ENCODE assay signal across 25 cellular contexts in the genomic region with DNA sequence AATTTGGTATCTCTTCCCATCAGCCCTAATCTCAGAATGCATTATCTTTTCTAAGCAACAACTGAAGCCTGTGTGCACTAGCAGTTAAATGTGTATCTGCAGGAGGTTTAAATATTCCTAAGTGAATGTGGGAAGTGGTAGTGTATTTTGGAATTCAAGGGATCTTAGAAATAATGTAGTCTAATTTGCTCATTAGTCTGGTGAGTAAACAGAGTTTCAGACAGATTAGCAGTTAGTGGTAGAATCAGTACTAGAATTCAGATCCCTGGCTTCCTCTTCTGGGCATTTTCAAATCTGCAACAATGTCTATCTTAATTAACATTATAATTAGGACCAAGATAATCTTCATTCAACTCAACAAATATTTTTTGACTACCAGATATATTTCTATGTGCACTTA. TPM values are rescaled to one million over a fixed set of nuclear protein-coding genes. Genes with fewer than 3 reads are reported as not detected.
A peak's percentile ranks its signal among the peaks of the same experiment; 100 is the strongest.
DNase-seq lines count a peak whose midpoint lies in the region; ATAC-seq and TF ChIP-seq lines count a peak whose summit lies in the region.
"Had no signal": no experiment of that assay in that cellular context is flagged by ENCODE, and none has a peak within 500 bp of the region (broad histone marks: within the 10 kb centered on the region; RNA-seq: fewer than 3 reads in every experiment).

No MANE protein-coding gene starts in this region.

- no peak for ATAC-seq in SK-N-SH treated with all-trans-retinoic acid at 6 μM for 48 hours
- ATAC-seq in body of pancreas, result no peak
- no peak for ATAC-seq in HG03439 (IDR thresholded peaks at IDR 0.05; ENCODE audit: unreplicated experiment)
- ATAC-seq: effector memory CD8-positive, alpha-beta T cell; stimulated activated naive CD8-positive, alpha-beta T cell treated with anti-CD3 and anti-CD28 coated beads, Interleukin-15, Interleukin-2, amounts not matched to agents 100 U/mL and 50 U/mL, for 24 hours; WTC11 had no signal

- H3K9me3 ChIP-seq in SK-N-SH (no peaks in the 10 kb centered on the region), body of pancreas (no peaks in the 10 kb centered on the region), smooth muscle cell (replicated peaks; ENCODE audit: low read depth) (no peaks in the 10 kb centered on the region)
- H3K9me3 ChIP-seq: prostate gland, transverse colon had no signal

- no peaks in the 10 kb centered on the region for H4K20me1 ChIP-seq in SK-N-SH (ENCODE audit: insufficient read depth)
- no peaks in the 10 kb centered on the region for H4K20me1 ChIP-seq in smooth muscle cell (ENCODE audit: low read depth)

- TF ChIP-seq CTCF in SK-N-SH (IDR thresholded peaks at IDR 0.05) (no peak), body of pancreas (IDR thresholded peaks at IDR 0.05) (no peak), smooth muscle cell (IDR thresholded peaks at IDR 0.05; ENCODE audit: borderline replicate concordance, insufficient read depth, poor library complexity, severe bottlenecking) (no peak)

- TF ChIP-seq POLR2A in body of pancreas (IDR thresholded peaks at IDR 0.05), result no peak

- H3K27ac ChIP-seq in SK-N-SH (ENCODE audit: low read depth in 2 of 2, low read length in 1 of 2), result peak overlapping the region; percentile 80 to 99; a peak in 3 of 4 replicates
- peak overlapping the region in 3 of 4 donors; percentile 64 to 86 (median 78) for H3K27ac ChIP-seq in body of pancreas
- peak overlapping the region; percentile 98 for H3K27ac ChIP-seq in smooth muscle cell (ENCODE audit: low read depth)
- H3K27ac ChIP-seq: KMS-11, prostate gland had no signal

- H2AFZ ChIP-seq in SK-N-SH (ENCODE audit: low read depth), result no peak overlapping the region
- H2AFZ ChIP-seq in smooth muscle cell (ENCODE audit: low read depth), result no peak overlapping the region

- TF ChIP-seq RAD21 in SK-N-SH (IDR thresholded peaks at IDR 0.05; ENCODE audit: low read length), result no peak

- H3K4me2 ChIP-seq in SK-N-SH (no peak overlapping the region), smooth muscle cell (peak overlapping the region; percentile 65)
- H3K4me2 ChIP-seq: KMS-11 had no signal

- POLR2A ChIA-PET in SK-N-SH (lab: Yijun Ruan, JAX), result no interaction called here

- no peaks in the 10 kb centered on the region for H3K9me2 ChIP-seq in SK-N-SH

- peak overlapping the region; percentile 76; the same call in 1 of the 2 replicates for H3K9ac ChIP-seq in SK-N-SH
- H3K9ac ChIP-seq in smooth muscle cell (ENCODE audit: low read depth), result peak overlapping the region; percentile 81
- H3K9ac ChIP-seq: KMS-11 had no signal

- DNase-seq in SK-N-SH (no peak), body of pancreas (no peak), kidney tubule cell (ENCODE audit: low spot score) (peak; percentile 29), smooth muscle cell (lab: John Stamatoyannopoulos, UW; ENCODE audit: unreplicated experiment) (no peak), NCI-H748 (lab: John Stamatoyannopoulos, UW; ENCODE audit: unreplicated experiment) (no peak), Ammon's horn (ENCODE audit: low spot score) (no peak)
- DNase-seq: 8988T; activated CD4-positive, alpha-beta T cell treated with anti-CD3 and anti-CD28 coated beads, Interleukin-2, amount 50 U/mL, for 4 hours; activated CD8-positive, alpha-beta memory T cell treated with anti-CD3 and anti-CD28 coated beads, Interleukin-2, amount 50 U/mL, for 48 hours; activated naive CD8-positive, alpha-beta T cell treated with anti-CD3 and anti-CD28 coated beads for 36 hours; DND-41; effector memory CD8-positive, alpha-beta T cell; NCI-H1694; NCI-H2171 treated with DMSO at 0.1 percent for 48 hours; NCI-H526; SIG-M5; stimulated activated CD4-positive, alpha-beta T cell treated with anti-CD3 and anti-CD28 coated beads, Interleukin-4, amount 100 ng/mL, for 4 hours; stimulated activated naive CD8-positive, alpha-beta T cell treated with anti-CD3 and anti-CD28 coated beads, Interleukin-15, Interleukin-2, amounts not matched to agents 100 U/mL and 50 U/mL, for 24 hours; transverse colon had no signal

- intact Hi-C loops in body of pancreas (cut with DNase I), result no loop called here

- no peak for TF ChIP-seq EP300 in SK-N-SH (IDR thresholded peaks at IDR 0.05; ENCODE audit: borderline replicate concordance in 1 of 2, low read depth in 1 of 2, low read length in 1 of 2)

- H3K36me3 ChIP-seq in SK-N-SH (replicated peaks in 1 of 2; ENCODE audit: control insufficient read depth in 1 of 2, insufficient read depth in 2 of 2, low read length in 1 of 2) (no peaks in the 10 kb centered on the region), body of pancreas (replicated peaks in 1 of 2; ENCODE audit: insufficient read depth in 1 of 2, low read depth in 2 of 2) (no peaks in the 10 kb centered on the region), smooth muscle cell (ENCODE audit: low read depth) (no peaks in the 10 kb centered on the region)
- H3K36me3 ChIP-seq: prostate gland, transverse colon had no signal

- no peaks in the 10 kb centered on the region for H3K27me3 ChIP-seq in SK-N-SH (ENCODE audit: insufficient read depth)
- no peaks in the 10 kb centered on the region for H3K27me3 ChIP-seq in body of pancreas
- no peaks in the 10 kb centered on the region for H3K27me3 ChIP-seq in smooth muscle cell (ENCODE audit: low read depth)
- H3K27me3 ChIP-seq: transverse colon had no signal

- H3F3A ChIP-seq in SK-N-SH (replicated peaks; ENCODE audit: insufficient read depth), result peaks cover 41% of the 10 kb centered on the region
- H3F3A ChIP-seq in smooth muscle cell (ENCODE audit: low read depth), result peaks cover 16% of the 10 kb centered on the region

- CTCF ChIA-PET in SK-N-SH (lab: Yijun Ruan, JAX), result interaction anchor here (0.6 to 1.1 kb wide), 2 partner anchors 13 to 52 kb away, joined by 4 read pairs; no protein-coding TSS in a partner anchor

- H3K4me3 ChIP-seq in SK-N-SH (ENCODE audit: low read depth in 2 of 2, low read length in 1 of 2) (no peak overlapping the region), body of pancreas (no peak overlapping the region), smooth muscle cell (no peak overlapping the region)
- H3K4me3 ChIP-seq: prostate gland, transverse colon had no signal

- H3K4me1 ChIP-seq in SK-N-SH (ENCODE audit: control insufficient read depth in 1 of 2, insufficient read depth in 2 of 2, low read depth in 1 of 2, low read length in 1 of 2), result peaks cover 0 to 21% of the 10 kb centered on the region in 2 experiments; a peak in 2 of 4 replicates
- peaks cover 28% of the 10 kb centered on the region for H3K4me1 ChIP-seq in body of pancreas
- H3K4me1 ChIP-seq in smooth muscle cell (ENCODE audit: low read depth), result peaks cover 24% of the 10 kb centered on the region
- H3K4me1 ChIP-seq: prostate gland had no signal

- H3K79me2 ChIP-seq in SK-N-SH (ENCODE audit: insufficient read depth) (no peaks in the 10 kb centered on the region), smooth muscle cell (ENCODE audit: low read depth) (no peaks in the 10 kb centered on the region)

TF ChIP-seq in SK-N-SH, 30 proteins besides CTCF, POLR2A, EP300 and RAD21 (continues in another document):
- TF ChIP-seq TEAD4 (IDR thresholded peaks at IDR 0.05; ENCODE audit: borderline replicate concordance, insufficient read depth) (no peak), FOSL2 (IDR thresholded peaks at IDR 0.05; ENCODE audit: borderline replicate concordance, low read depth) (no peak)
- TF ChIP-seq, protein P1, sequence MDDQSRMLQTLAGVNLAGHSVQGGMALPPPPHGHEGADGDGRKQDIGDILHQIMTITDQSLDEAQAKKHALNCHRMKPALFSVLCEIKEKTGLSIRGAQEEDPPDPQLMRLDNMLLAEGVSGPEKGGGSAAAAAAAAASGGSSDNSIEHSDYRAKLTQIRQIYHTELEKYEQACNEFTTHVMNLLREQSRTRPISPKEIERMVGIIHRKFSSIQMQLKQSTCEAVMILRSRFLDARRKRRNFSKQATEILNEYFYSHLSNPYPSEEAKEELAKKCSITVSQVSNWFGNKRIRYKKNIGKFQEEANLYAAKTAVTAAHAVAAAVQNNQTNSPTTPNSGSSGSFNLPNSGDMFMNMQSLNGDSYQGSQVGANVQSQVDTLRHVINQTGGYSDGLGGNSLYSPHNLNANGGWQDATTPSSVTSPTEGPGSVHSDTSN (IDR thresholded peaks at IDR 0.05), result no peak
- TF ChIP-seq, protein P2, sequence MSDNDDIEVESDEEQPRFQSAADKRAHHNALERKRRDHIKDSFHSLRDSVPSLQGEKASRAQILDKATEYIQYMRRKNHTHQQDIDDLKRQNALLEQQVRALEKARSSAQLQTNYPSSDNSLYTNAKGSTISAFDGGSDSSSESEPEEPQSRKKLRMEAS (IDR thresholded peaks at IDR 0.05; ENCODE audit: low read depth), result no peak

TF ChIP-seq in SK-N-SH treated with all-trans-retinoic acid at 6 μM for 48 hours, 23 proteins besides CTCF, POLR2A, EP300 and RAD21:
- TF ChIP-seq, protein P3, sequence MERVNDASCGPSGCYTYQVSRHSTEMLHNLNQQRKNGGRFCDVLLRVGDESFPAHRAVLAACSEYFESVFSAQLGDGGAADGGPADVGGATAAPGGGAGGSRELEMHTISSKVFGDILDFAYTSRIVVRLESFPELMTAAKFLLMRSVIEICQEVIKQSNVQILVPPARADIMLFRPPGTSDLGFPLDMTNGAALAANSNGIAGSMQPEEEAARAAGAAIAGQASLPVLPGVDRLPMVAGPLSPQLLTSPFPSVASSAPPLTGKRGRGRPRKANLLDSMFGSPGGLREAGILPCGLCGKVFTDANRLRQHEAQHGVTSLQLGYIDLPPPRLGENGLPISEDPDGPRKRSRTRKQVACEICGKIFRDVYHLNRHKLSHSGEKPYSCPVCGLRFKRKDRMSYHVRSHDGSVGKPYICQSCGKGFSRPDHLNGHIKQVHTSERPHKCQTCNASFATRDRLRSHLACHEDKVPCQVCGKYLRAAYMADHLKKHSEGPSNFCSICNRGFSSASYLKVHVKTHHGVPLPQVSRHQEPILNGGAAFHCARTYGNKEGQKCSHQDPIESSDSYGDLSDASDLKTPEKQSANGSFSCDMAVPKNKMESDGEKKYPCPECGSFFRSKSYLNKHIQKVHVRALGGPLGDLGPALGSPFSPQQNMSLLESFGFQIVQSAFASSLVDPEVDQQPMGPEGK (CRISPR knock-in tag; IDR thresholded peaks at IDR 0.05; ENCODE audit: borderline replicate concordance), result no peak
- no peak for TF ChIP-seq ZFP30 (CRISPR knock-in tag; IDR thresholded peaks at IDR 0.05)

RNA-seq across cellular contexts. Expression of a gene that starts 11.7 kb away (rescaled TPM):
- polyA plus RNA-seq in SK-N-SH (2012; rRNA removed) (20.9 and 33.7 TPM in 2 replicates), smooth muscle cell (15.2 and 26.1 TPM in 2 replicates)
- 11.6 and 21.0 TPM in 2 replicates for polyA plus RNA-seq in SK-N-SH (2012; cell fraction: cytosol; rRNA removed)
- polyA plus RNA-seq in SK-N-SH (2012; cell fraction: nucleus; rRNA removed), result 125 and 134 TPM in 2 replicates
- total RNA-seq in body of pancreas (10 to 100 TPM; 27.4 to 39.4 TPM), smooth muscle cell (11.3 and 16.1 TPM in 2 replicates)
- total RNA-seq: activated naive CD8-positive, alpha-beta T cell treated with anti-CD3 and anti-CD28 coated beads for 36 hours; activated T-helper 2 cell treated with anti-CD3 and anti-CD28 coated beads, Interferon-gamma antibody, Interleukin-2, Interleukin-4, amounts not matched to agents 10 μg/mL and 5 μg/mL and 100 μg/mL, durations not matched to agents 14 hours and 24 hours and 36 hours had no signal

RNA-seq across cellular contexts. Expression of a gene that starts 47.2 kb away (rescaled TPM):
- 4.8 and 8.2 TPM in 2 replicates for polyA plus RNA-seq in SK-N-SH (2012; rRNA removed)
- 5.9 and 8.4 TPM in 2 replicates for polyA plus RNA-seq in SK-N-SH (2012; cell fraction: cytosol; rRNA removed)
- polyA plus RNA-seq in SK-N-SH (2012; cell fraction: nucleus; rRNA removed), result 4.2 and 11.6 TPM in 2 replicates
- 10 to 100 TPM; 13.2 to 13.8 TPM for total RNA-seq in body of pancreas
- 6.6 and 20.7 TPM in 2 replicates for total RNA-seq in smooth muscle cell
- 4.9 and 6.2 TPM in 2 replicates for polyA plus RNA-seq in smooth muscle cell
